In the genomic region with DNA sequence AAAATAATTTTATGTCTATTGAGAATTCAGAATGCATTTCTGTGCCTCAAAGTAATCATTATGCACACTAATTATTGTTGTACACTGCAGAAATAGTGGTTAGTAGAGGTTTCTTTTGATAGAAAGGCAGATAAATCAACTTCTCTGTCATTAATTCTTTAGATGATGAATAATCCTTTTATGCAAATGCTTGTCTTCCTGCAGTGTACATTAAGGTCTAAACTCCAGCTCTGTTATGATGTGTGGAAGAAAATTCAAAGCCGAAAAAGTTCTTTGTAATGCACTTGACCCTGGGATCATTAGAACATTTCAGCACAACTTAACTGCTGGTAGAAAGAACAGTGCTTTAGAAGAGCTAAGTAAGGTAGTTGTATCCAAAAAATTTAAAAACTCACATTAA, we compare ENCODE assay signal across 30 cellular contexts.
"Had no signal": no experiment of that assay in that cellular context is flagged by ENCODE, and none has a peak within 500 bp of the region (broad histone marks: within the 10 kb centered on the region; RNA-seq: fewer than 3 reads in every experiment).

No MANE protein-coding gene starts in this region.

- H3K4me3 ChIP-seq: body of pancreas, colonic mucosa, esophagus muscularis mucosa, gastroesophageal sphincter had no signal

- H3K27ac Mint-ChIP-seq: activated B cell treated with CpG ODN at 0.5 μM for 24 hours; activated CD4-positive, alpha-beta memory T cell treated with anti-CD3 and anti-CD28 coated beads for 36 hours; activated CD4-positive, alpha-beta T cell treated with anti-CD3 and anti-CD28 coated beads, Interleukin-2, amount 10 ng/mL, durations not matched to agents 24 days and 14 days; activated CD8-positive, alpha-beta memory T cell treated with anti-CD3 and anti-CD28 coated beads, Interleukin-2, amount 10 ng/mL, durations not matched to agents 7 days and 5 days; activated CD8-positive, alpha-beta T cell treated with anti-CD3 and anti-CD28 coated beads, Interleukin-2, amount 10 ng/mL, durations not matched to agents 7 days and 5 days; activated naive CD4-positive, alpha-beta T cell treated with anti-CD3 and anti-CD28 coated beads, Interleukin-2, amount 10 ng/mL, durations not matched to agents 7 days and 5 days; activated naive CD4-positive, alpha-beta T cell treated with anti-CD3 and anti-CD28 coated beads, Interleukin-2, amount 50 U/mL, for 72 hours; activated naive CD8-positive, alpha-beta T cell treated with anti-CD3 and anti-CD28 coated beads, Interleukin-2, amount 10 ng/mL, durations not matched to agents 7 days and 5 days; activated T-helper 1 cell treated with anti-CD3 and anti-CD28 coated beads, Interleukin-12 subunit alpha, Interleukin-12 subunit beta, Interleukin-2, Interleukin-4 antibody, amounts not matched to agents 30 ng/mL and 10 ng/mL and 1 ng/mL, durations not matched to agents 14 hours and 24 hours and 36 hours; T-helper 17 cell; T-helper 2 cell treated with Interferon-gamma antibody and Interleukin-4, amounts not matched to agents 5 μg/mL and 100 μg/mL, for 36 hours had no signal

- FAIRE-seq: endometrium had no signal

- H3K4me3 Mint-ChIP-seq: activated B cell treated with CpG ODN at 0.5 μM for 24 hours; activated CD4-positive, alpha-beta memory T cell treated with anti-CD3 and anti-CD28 coated beads for 36 hours; activated CD4-positive, alpha-beta T cell treated with anti-CD3 and anti-CD28 coated beads, Interleukin-2, amount 10 ng/mL, durations not matched to agents 24 days and 14 days; activated CD8-positive, alpha-beta memory T cell treated with anti-CD3 and anti-CD28 coated beads, Interleukin-2, amount 10 ng/mL, durations not matched to agents 7 days and 5 days; activated CD8-positive, alpha-beta T cell treated with anti-CD3 and anti-CD28 coated beads, Interleukin-2, amount 10 ng/mL, durations not matched to agents 7 days and 5 days; activated naive CD4-positive, alpha-beta T cell treated with anti-CD3 and anti-CD28 coated beads, Interleukin-2, amount 10 ng/mL, durations not matched to agents 7 days and 5 days; activated naive CD8-positive, alpha-beta T cell treated with anti-CD3 and anti-CD28 coated beads, Interleukin-2, amount 10 ng/mL, durations not matched to agents 7 days and 5 days; activated T-helper 1 cell treated with anti-CD3 and anti-CD28 coated beads, Interleukin-12 subunit alpha, Interleukin-12 subunit beta, Interleukin-2, Interleukin-4 antibody, amounts not matched to agents 30 ng/mL and 10 ng/mL and 1 ng/mL, durations not matched to agents 14 hours and 24 hours and 36 hours; T-helper 17 cell; T-helper 2 cell treated with Interferon-gamma antibody and Interleukin-4, amounts not matched to agents 5 μg/mL and 100 μg/mL, for 36 hours had no signal

- H3K27me3 ChIP-seq: body of pancreas, colonic mucosa, esophagus muscularis mucosa, foreskin keratinocyte, gastroesophageal sphincter had no signal

- DNase-seq: activated B cell treated with CpG ODN at 0.5 μM for 24 hours; activated CD4-positive, alpha-beta memory T cell treated with anti-CD3 and anti-CD28 coated beads for 36 hours; activated CD4-positive, alpha-beta T cell treated with anti-CD3 and anti-CD28 coated beads, Interleukin-2, amount 10 ng/mL, durations not matched to agents 24 days and 14 days; activated CD8-positive, alpha-beta memory T cell treated with anti-CD3 and anti-CD28 coated beads, Interleukin-2, amount 10 ng/mL, durations not matched to agents 7 days and 5 days; activated CD8-positive, alpha-beta memory T cell treated with anti-CD3 and anti-CD28 coated beads, Interleukin-2, amount 50 U/mL, for 4 hours; activated CD8-positive, alpha-beta T cell treated with anti-CD3 and anti-CD28 coated beads, Interleukin-2, amount 10 ng/mL, durations not matched to agents 7 days and 5 days; activated gamma-delta T cell; activated naive CD4-positive, alpha-beta T cell; activated naive CD4-positive, alpha-beta T cell treated with anti-CD3 and anti-CD28 coated beads, Interleukin-2, amount 10 ng/mL, durations not matched to agents 7 days and 5 days; activated naive CD8-positive, alpha-beta T cell treated with anti-CD3 and anti-CD28 coated beads, Interleukin-2, amount 10 ng/mL, durations not matched to agents 7 days and 5 days; activated T-cell treated with anti-CD3 and anti-CD28 coated beads, Interleukin-2, amount 50 U/mL, for 1 hour; activated T-cell treated with anti-CD3 and anti-CD28 coated beads, Interleukin-2, amount 50 U/mL, for 48 hours; body of pancreas; caudate nucleus; cerebellar nuclear complex; colonic mucosa; effector CD8-positive, alpha-beta T cell; head of caudate nucleus; hippocampal formation; T-helper 17 cell; T1000; WERI-Rb-1 had no signal

- H3K4me1 ChIP-seq: body of pancreas, colonic mucosa, esophagus muscularis mucosa, gastroesophageal sphincter had no signal

- H3K4me1 Mint-ChIP-seq: activated B cell treated with CpG ODN at 0.5 μM for 24 hours; activated CD4-positive, alpha-beta T cell treated with anti-CD3 and anti-CD28 coated beads, Interleukin-2, amount 10 ng/mL, durations not matched to agents 24 days and 14 days; activated CD8-positive, alpha-beta memory T cell treated with anti-CD3 and anti-CD28 coated beads, Interleukin-2, amount 10 ng/mL, durations not matched to agents 7 days and 5 days; activated naive CD4-positive, alpha-beta T cell treated with anti-CD3 and anti-CD28 coated beads, Interleukin-2, amount 10 ng/mL, durations not matched to agents 7 days and 5 days; activated naive CD8-positive, alpha-beta T cell treated with anti-CD3 and anti-CD28 coated beads, Interleukin-2, amount 10 ng/mL, durations not matched to agents 7 days and 5 days; T-helper 17 cell had no signal

- ATAC-seq: activated CD4-positive, CD25-positive, alpha-beta regulatory T cell treated with anti-CD3 and anti-CD28 coated beads, Interleukin-2, amount 50 U/mL, for 24 hours; activated CD8-positive, alpha-beta memory T cell treated with anti-CD3 and anti-CD28 coated beads, Interleukin-2, amount 10 ng/mL, durations not matched to agents 7 days and 5 days; activated CD8-positive, alpha-beta T cell treated with anti-CD3 and anti-CD28 coated beads, Interleukin-2, amount 10 ng/mL, durations not matched to agents 7 days and 5 days; activated naive CD4-positive, alpha-beta T cell treated with anti-CD3 and anti-CD28 coated beads, Interleukin-2, amount 50 U/mL, for 72 hours; body of pancreas; foreskin keratinocyte; gastroesophageal sphincter; T-helper 17 cell had no signal

- H3K9me3 ChIP-seq: body of pancreas, colonic mucosa, esophagus muscularis mucosa, gastroesophageal sphincter had no signal

- H3K9me3 Mint-ChIP-seq: activated CD4-positive, alpha-beta memory T cell treated with anti-CD3 and anti-CD28 coated beads for 36 hours; activated CD4-positive, alpha-beta T cell treated with anti-CD3 and anti-CD28 coated beads, Interleukin-2, amount 10 ng/mL, durations not matched to agents 24 days and 14 days; activated naive CD4-positive, alpha-beta T cell treated with anti-CD3 and anti-CD28 coated beads, Interleukin-2, amount 10 ng/mL, durations not matched to agents 7 days and 5 days; activated naive CD8-positive, alpha-beta T cell treated with anti-CD3 and anti-CD28 coated beads, Interleukin-2, amount 10 ng/mL, durations not matched to agents 7 days and 5 days; activated T-helper 1 cell treated with anti-CD3 and anti-CD28 coated beads, Interleukin-12 subunit alpha, Interleukin-12 subunit beta, Interleukin-2, Interleukin-4 antibody, amounts not matched to agents 30 ng/mL and 10 ng/mL and 1 ng/mL, durations not matched to agents 14 hours and 24 hours and 36 hours; T-helper 2 cell treated with Interferon-gamma antibody and Interleukin-4, amounts not matched to agents 5 μg/mL and 100 μg/mL, for 36 hours had no signal

- H3K27me3 Mint-ChIP-seq: activated B cell treated with CpG ODN at 0.5 μM for 24 hours; activated CD4-positive, alpha-beta memory T cell treated with anti-CD3 and anti-CD28 coated beads for 36 hours; activated CD4-positive, alpha-beta T cell treated with anti-CD3 and anti-CD28 coated beads, Interleukin-2, amount 10 ng/mL, durations not matched to agents 24 days and 14 days; activated CD8-positive, alpha-beta memory T cell treated with anti-CD3 and anti-CD28 coated beads, Interleukin-2, amount 10 ng/mL, durations not matched to agents 7 days and 5 days; activated naive CD4-positive, alpha-beta T cell treated with anti-CD3 and anti-CD28 coated beads, Interleukin-2, amount 10 ng/mL, durations not matched to agents 7 days and 5 days; activated naive CD8-positive, alpha-beta T cell treated with anti-CD3 and anti-CD28 coated beads, Interleukin-2, amount 10 ng/mL, durations not matched to agents 7 days and 5 days; T-helper 17 cell had no signal

- H3K36me3 Mint-ChIP-seq: activated CD4-positive, alpha-beta memory T cell treated with anti-CD3 and anti-CD28 coated beads for 36 hours; activated CD8-positive, alpha-beta memory T cell treated with anti-CD3 and anti-CD28 coated beads, Interleukin-2, amount 10 ng/mL, durations not matched to agents 7 days and 5 days; activated naive CD4-positive, alpha-beta T cell treated with anti-CD3 and anti-CD28 coated beads, Interleukin-2, amount 10 ng/mL, durations not matched to agents 7 days and 5 days; activated naive CD4-positive, alpha-beta T cell treated with anti-CD3 and anti-CD28 coated beads, Interleukin-2, amount 50 U/mL, for 72 hours; activated naive CD8-positive, alpha-beta T cell treated with anti-CD3 and anti-CD28 coated beads, Interleukin-2, amount 10 ng/mL, durations not matched to agents 7 days and 5 days had no signal

- H3K36me3 ChIP-seq: colonic mucosa, esophagus muscularis mucosa, gastroesophageal sphincter, WERI-Rb-1 had no signal

- H3K27ac ChIP-seq: body of pancreas, colonic mucosa, esophagus muscularis mucosa, foreskin keratinocyte, gastroesophageal sphincter, WERI-Rb-1 had no signal
